In the genomic region with DNA sequence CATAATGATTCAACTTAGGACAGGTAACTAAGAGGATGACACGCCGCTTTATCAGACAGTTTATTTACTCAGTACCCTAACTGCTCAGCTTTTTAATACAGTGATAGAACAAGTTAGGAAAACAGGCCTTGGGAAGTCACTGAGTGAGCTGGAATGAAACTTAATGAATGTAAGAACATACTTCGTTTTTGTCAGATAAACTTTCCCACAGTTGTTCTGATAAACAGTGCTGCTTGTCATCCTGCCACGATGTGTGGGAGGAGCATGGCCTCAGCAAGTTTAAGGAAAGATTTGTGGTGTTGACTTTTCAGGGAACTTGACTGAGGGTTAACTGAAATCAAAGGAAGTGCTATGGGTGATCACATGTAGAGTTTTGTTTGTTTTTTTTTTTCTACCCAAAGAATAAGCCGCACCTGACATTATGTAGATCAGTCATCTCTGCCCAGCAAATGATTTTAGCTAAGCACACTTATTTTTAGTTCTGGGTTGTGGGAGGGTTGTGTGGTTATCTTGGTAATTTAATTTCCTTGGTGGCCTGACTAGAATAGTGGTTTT, we compare ENCODE assay signal across 10 cellular contexts. TPM values are rescaled to one million over a fixed set of nuclear protein-coding genes. Genes with fewer than 3 reads are reported as not detected.
DNase-seq lines count a peak whose midpoint lies in the region; ATAC-seq lines count a peak whose summit lies in the region.
"Had no signal": no experiment of that assay in that cellular context is flagged by ENCODE, and none has a peak within 500 bp of the region (broad histone marks: within the 10 kb centered on the region; RNA-seq: fewer than 3 reads in every experiment).

No MANE protein-coding gene starts in this region.

- peak; percentile 3 for DNase-seq in DMS53 (lab: John Stamatoyannopoulos, UW)
- DNase-seq in DMS53 treated with DMSO at 0.1 percent for 48 hours (lab: John Stamatoyannopoulos, UW; ENCODE audit: unreplicated experiment), result no peak
- DNase-seq in T-helper 17 cell, result no peak
- DNase-seq in fibroblast of gingiva (ENCODE audit: low read depth), result peak; percentile 27
- peak; percentile 46 for DNase-seq in skeletal muscle cell (ENCODE audit: low read depth)
- DNase-seq in LoVo (ENCODE audit: low spot score), result no peak
- DNase-seq in NCI-H1436 (lab: John Stamatoyannopoulos, UW), result no peak
- DNase-seq: NCI-H1417 had no signal

- peak overlapping the region; percentile 75 for H3K27ac Mint-ChIP-seq in T-helper 17 cell

- no peaks in the 10 kb centered on the region for H3K36me3 Mint-ChIP-seq in T-helper 17 cell (ENCODE audit: low read depth)
- H3K36me3 Mint-ChIP-seq: naive thymus-derived CD4-positive, alpha-beta T cell had no signal

- peaks cover 16% of the 10 kb centered on the region for H3K4me1 Mint-ChIP-seq in T-helper 17 cell

- H3K4me3 ChIP-seq in skeletal muscle cell (ENCODE audit: low read depth, low read length), result no peak overlapping the region

- H3K9me3 ChIP-seq in T-helper 17 cell (ENCODE audit: control insufficient read depth, low read length, poor library complexity, severe bottlenecking), result no peaks in the 10 kb centered on the region

- peak; percentile 49 for ATAC-seq in T-helper 17 cell
- ATAC-seq in HG02798 (IDR thresholded peaks at IDR 0.05; ENCODE audit: poor library complexity, unreplicated experiment), result no peak

- H3K4me3 Mint-ChIP-seq in T-helper 17 cell, result no peak overlapping the region

- H3K27me3 Mint-ChIP-seq in T-helper 17 cell, result no peaks in the 10 kb centered on the region
- H3K27me3 Mint-ChIP-seq: naive thymus-derived CD4-positive, alpha-beta T cell had no signal

RNA-seq across cellular contexts. Expression of a gene that starts 5.6 kb away (rescaled TPM):
- total RNA-seq in T-helper 17 cell, result under 1 TPM; 0.26 to 0.90 TPM

RNA-seq across cellular contexts. Expression of a gene that starts 32.6 kb away (rescaled TPM):
- total RNA-seq in T-helper 17 cell, result not detected
- total RNA-seq: naive thymus-derived CD4-positive, alpha-beta T cell had no signal

RNA-seq across cellular contexts. Expression of a gene that starts 45.4 kb away (rescaled TPM):
- under 1 TPM; 0.26 to 0.82 TPM for total RNA-seq in T-helper 17 cell

Comparison
In these comparisons a context has a peak if more than half of its experiments do, and no peak if none do; other contexts are left out.
1. DNase-seq: peak in DMS53 (single experiment), fibroblast of gingiva (single experiment) and skeletal muscle cell (single experiment); none in DMS53 treated with DMSO at 0.1 percent for 48 hours (single experiment), T-helper 17 cell (0 of 3), LoVo (single experiment) and NCI-H1436 (single experiment).